In genomic region chr20:41028359-41029149, GRCh38 we compare ENCODE assay signal across 8 cellular contexts. TPM values are rescaled to one million over a fixed set of nuclear protein-coding genes. Genes with fewer than 3 reads are reported as not detected.
A peak's percentile ranks its signal among the peaks of the same experiment; 100 is the strongest.
DNase-seq lines count a peak whose midpoint lies in the region; ATAC-seq and TF ChIP-seq lines count a peak whose summit lies in the region.

TSS of gene TOP1 (plus strand) at chr20:41028822. CDS start at chr20:41029068, 246 bp downstream.

- in situ Hi-C loops in GM13977 (cut with MboI; ENCODE audit: low pct_unique_long_range_greater_than_20kb, low sequenced_read_pairs, unreplicated experiment) = no loop called here

- H3K27me3 Mint-ChIP-seq in T-helper 1 cell treated with Interleukin-12 subunit alpha and Interleukin-12 subunit beta and Interleukin-4 antibody, amounts not matched to agents 30 μg/mL and 1 μg/mL, for 36 hours (ENCODE audit: low read depth) = peaks cover 3% of the 10 kb centered on the region
- H3K27me3 Mint-ChIP-seq in progenitor cell of endocrine pancreas = peaks cover 3% of the 10 kb centered on the region

- intact Hi-C loops in left cardiac atrium (cut with DNase I) = no loop called here

- H3K4me1 Mint-ChIP-seq in T-helper 1 cell treated with Interleukin-12 subunit alpha and Interleukin-12 subunit beta and Interleukin-4 antibody, amounts not matched to agents 30 μg/mL and 1 μg/mL, for 36 hours (ENCODE audit: low read depth) = peaks cover 47% of the 10 kb centered on the region
- H3K4me1 Mint-ChIP-seq in progenitor cell of endocrine pancreas (ENCODE audit: low read depth) = peaks cover 38% of the 10 kb centered on the region

- H3K36me3 Mint-ChIP-seq in T-helper 1 cell treated with Interleukin-12 subunit alpha and Interleukin-12 subunit beta and Interleukin-4 antibody, amounts not matched to agents 30 μg/mL and 1 μg/mL, for 36 hours (ENCODE audit: low read depth) = peaks cover 31% of the 10 kb centered on the region
- peaks cover 3% of the 10 kb centered on the region for H3K36me3 Mint-ChIP-seq in progenitor cell of endocrine pancreas (ENCODE audit: insufficient read depth)

- peak; percentile 90 for ATAC-seq in HG02884 (IDR thresholded peaks at IDR 0.05; ENCODE audit: unreplicated experiment)
- ATAC-seq in left cardiac atrium = peak; percentile 98

- peak within 1 kb of the TSS; percentile 87 for H3K27ac Mint-ChIP-seq in T-helper 1 cell treated with Interleukin-12 subunit alpha and Interleukin-12 subunit beta and Interleukin-4 antibody, amounts not matched to agents 30 μg/mL and 1 μg/mL, for 36 hours
- peak within 1 kb of the TSS; percentile 99 for H3K27ac Mint-ChIP-seq in progenitor cell of endocrine pancreas

- peak; percentile 100 for DNase-seq in GM13977 (ENCODE audit: low spot score)
- DNase-seq in NCI-H1694 (lab: John Stamatoyannopoulos, UW) = peak; percentile 96
- DNase-seq in amniotic stem cell (lab: John Stamatoyannopoulos, UW) = peak; percentile 100
- peak; percentile 100 for DNase-seq in left cardiac atrium
- DNase-seq in progenitor cell of endocrine pancreas (ENCODE audit: low spot score, unreplicated experiment) = peak; percentile 100
- peak; percentile 100 for DNase-seq in ureter (ENCODE audit: low spot score)

- no peaks in the 10 kb centered on the region for H3K9me3 Mint-ChIP-seq in T-helper 1 cell treated with Interleukin-12 subunit alpha and Interleukin-12 subunit beta and Interleukin-4 antibody, amounts not matched to agents 30 μg/mL and 1 μg/mL, for 36 hours
- H3K9me3 Mint-ChIP-seq in progenitor cell of endocrine pancreas (ENCODE audit: low read depth) = no peaks in the 10 kb centered on the region

- H3K4me3 Mint-ChIP-seq in T-helper 1 cell treated with Interleukin-12 subunit alpha and Interleukin-12 subunit beta and Interleukin-4 antibody, amounts not matched to agents 30 μg/mL and 1 μg/mL, for 36 hours = peak within 1 kb of the TSS; percentile 90
- peak within 1 kb of the TSS; percentile 94 for H3K4me3 Mint-ChIP-seq in progenitor cell of endocrine pancreas (ENCODE audit: low read depth)

- TF ChIP-seq CTCF in GM13977 (IDR thresholded peaks at IDR 0.05; ENCODE audit: extremely low read depth, insufficient read depth, missing control alignments) = no peak
- no peak for TF ChIP-seq CTCF in progenitor cell of endocrine pancreas (IDR thresholded peaks at IDR 0.05; ENCODE audit: unreplicated experiment)

RNA-seq across cellular contexts. Expression of gene TOP1, which starts in this region (rescaled TPM):
- total RNA-seq in left cardiac atrium (10 to 100 TPM; 26.8 to 30.4 TPM), progenitor cell of endocrine pancreas (86.7 and 90.8 TPM in 2 replicates), ureter (54.5 TPM)

Comparison
In these comparisons a context has a peak if more than half of its experiments do, and no peak if none do; other contexts are left out.
1. Peak in every context shown above with its lines: DNase-seq and ATAC-seq.